ENCODE assay signal across 1 cellular context in genomic region chr20:63740501-63741353, GRCh38.
TF ChIP-seq lines count a peak whose summit lies in the region.

No MANE protein-coding gene starts in this region.

TF ChIP-seq in GM12878, 131 proteins besides CTCF, POLR2A, EP300 and RAD21:
- TF ChIP-seq IKZF1 (conservative IDR thresholded peaks at IDR 0.05) (peak; percentile 64; the same call in 1 of the 2 replicates), TCF12 (IDR thresholded peaks at IDR 0.05; ENCODE audit: low read depth, low read length) (0 out of 2 replicates have a peak, but pooled peaks have one; percentile 5), ZNF687 (IDR thresholded peaks at IDR 0.05) (0 out of 2 replicates have a peak, but pooled peaks have one; percentile 1), ATF2 (IDR thresholded peaks at IDR 0.05; ENCODE audit: low read length) (no peak), BHLHE40 (IDR thresholded peaks at IDR 0.05; ENCODE audit: borderline replicate concordance in 1 of 2, low read depth in 2 of 2, low read length in 1 of 2) (0 out of 4 replicates have a peak, but pooled peaks of 1 of the 2 experiments have one; percentile 4), CEBPB (IDR thresholded peaks at IDR 0.05; ENCODE audit: borderline replicate concordance in 1 of 2, low read depth in 2 of 2, low read length in 2 of 2) (peak in 1 of 2 experiments; percentile 76; a peak in 1 of 4 replicates), POLR2AphosphoS5 (IDR thresholded peaks at IDR 0.05; ENCODE audit: low read length) (0 out of 2 replicates have a peak, but pooled peaks have one; percentile 22), LARP7 (IDR thresholded peaks at IDR 0.05) (peak; percentile 61), NKRF (conservative IDR thresholded peaks at IDR 0.05) (no peak; the same call in 1 of the 2 replicates)
TF ChIP-seq in GM12878: peak in this region for 7.
